ENCODE assay signal across 14 cellular contexts in genomic region chr6:104958720-104959452, GRCh38. TPM values are rescaled to one million over a fixed set of nuclear protein-coding genes. Genes with fewer than 3 reads are reported as not detected.
DNase-seq lines count a peak whose midpoint lies in the region; ATAC-seq, FAIRE-seq and TF ChIP-seq lines count a peak whose summit lies in the region.
"Had no signal": no experiment of that assay in that cellular context is flagged by ENCODE, and none has a peak within 500 bp of the region (broad histone marks: within the 10 kb centered on the region; RNA-seq: fewer than 3 reads in every experiment).

No MANE protein-coding gene starts in this region.

- TF ChIP-seq CTCF in dorsolateral prefrontal cortex (IDR thresholded peaks at IDR 0.05 in 54 of 56, conservative IDR thresholded peaks at IDR 0.05 in 2 of 56; ENCODE audit: low read depth in 1 of 56, partially characterized antibody in 56 of 56) (no peak), gastrocnemius medialis (IDR thresholded peaks at IDR 0.05 in 4 of 5, conservative IDR thresholded peaks at IDR 0.05 in 1 of 5) (no peak)

- H3K4me3 ChIP-seq in ectodermal cell (ENCODE audit: insufficient read depth, low read depth, low read length) (peak overlapping the region; percentile 69), dorsolateral prefrontal cortex (no peak overlapping the region), gastrocnemius medialis (no peak overlapping the region)

- WGBS in ectodermal cell, 2 experiments, result 0 to 1% methylated on average over 6 of the region's 8 CpGs

- H3K36me3 ChIP-seq in ectodermal cell (ENCODE audit: control insufficient read depth, insufficient read depth, low read length), result no peaks in the 10 kb centered on the region
- no peaks in the 10 kb centered on the region for H3K36me3 ChIP-seq in gastrocnemius medialis

- peaks cover 4% of the 10 kb centered on the region for H3K4me1 ChIP-seq in ectodermal cell (ENCODE audit: control insufficient read depth, insufficient read depth, low read length)
- H3K4me1 ChIP-seq in gastrocnemius medialis, result no peaks in the 10 kb centered on the region

- DNase-seq in HCEC 1CT (peak; percentile 14), OCI-M1 (lab: John Stamatoyannopoulos, UW) (peak; percentile 89), retina (peak; percentile 46), dorsolateral prefrontal cortex (no peak), gastrocnemius medialis (no peak), GM19239 (ENCODE audit: insufficient read length, low spot score) (no peak)
- DNase-seq: Calu3; effector memory CD8-positive, alpha-beta T cell; KG1; small intestine had no signal

- H3K27me3 ChIP-seq in ectodermal cell (ENCODE audit: control insufficient read depth, insufficient read depth, low read length, poor library complexity, severe bottlenecking) (no peaks in the 10 kb centered on the region), dorsolateral prefrontal cortex (peaks cover 0 to 84% (median 61%) of the 10 kb centered on the region in 45 donors), gastrocnemius medialis (peaks cover 55 to 63% (median 59%) of the 10 kb centered on the region in 3 donors)

- no peak for ATAC-seq in gastrocnemius medialis
- ATAC-seq: effector memory CD8-positive, alpha-beta T cell had no signal

- in situ Hi-C loops in gastrocnemius medialis (cut with MboI; ENCODE audit: low sequenced_read_pairs in 4 of 4), result no loop called here

- intact Hi-C loops in dorsolateral prefrontal cortex (cut with DNase I), result no loop called here
- intact Hi-C loops in gastrocnemius medialis (cut with DNase I; ENCODE audit: low total_unique reads), result no loop called here

- peak overlapping the region; percentile 96 for H3K27ac ChIP-seq in ectodermal cell (ENCODE audit: insufficient read depth, low read depth, low read length, poor library complexity, severe bottlenecking)
- H3K27ac ChIP-seq in dorsolateral prefrontal cortex, result no peak overlapping the region
- H3K27ac ChIP-seq in gastrocnemius medialis, result no peak overlapping the region

- H3K9me3 ChIP-seq in ectodermal cell (ENCODE audit: control insufficient read depth, low read length) (no peaks in the 10 kb centered on the region), gastrocnemius medialis (no peaks in the 10 kb centered on the region)

- no peak for TF ChIP-seq POLR2A in gastrocnemius medialis (IDR thresholded peaks at IDR 0.05)

- FAIRE-seq in GM19239 (lab: Jason Lieb, UNC), result no peak
- FAIRE-seq: GM18507 had no signal

RNA-seq across cellular contexts. Expression of gene LIN28B, which starts 2.0 kb away (rescaled TPM):
- 130 TPM for polyA plus RNA-seq in ectodermal cell (2013, experiment 1 of 4)
- polyA plus RNA-seq in ectodermal cell (2013, experiment 2 of 4), result 145 TPM
- polyA plus RNA-seq in ectodermal cell (2013, experiment 3 of 4), result 91.9 TPM
- 104 TPM for polyA plus RNA-seq in ectodermal cell (2013, experiment 4 of 4)
- total RNA-seq in dorsolateral prefrontal cortex (1 to 10 TPM in 65 of 120 experiments, under 1 TPM in 55; 0.30 to 2.8 (median 1.0) TPM), gastrocnemius medialis (not detected)
- total RNA-seq: activated CD8-positive, alpha-beta memory T cell treated with anti-CD3 and anti-CD28 coated beads for 36 hours; Calu3 had no signal
- polyA plus RNA-seq: adipose tissue, small intestine had no signal

Comparison
In these comparisons a context has a peak if more than half of its experiments do, and no peak if none do; other contexts are left out.
1. DNase-seq: peak in HCEC 1CT (single experiment), OCI-M1 (single experiment) and retina (single experiment); none in dorsolateral prefrontal cortex (0 of 10), gastrocnemius medialis (0 of 2) and GM19239 (single experiment).